8 cellular contexts compared by ENCODE assay signal in the genomic region with DNA sequence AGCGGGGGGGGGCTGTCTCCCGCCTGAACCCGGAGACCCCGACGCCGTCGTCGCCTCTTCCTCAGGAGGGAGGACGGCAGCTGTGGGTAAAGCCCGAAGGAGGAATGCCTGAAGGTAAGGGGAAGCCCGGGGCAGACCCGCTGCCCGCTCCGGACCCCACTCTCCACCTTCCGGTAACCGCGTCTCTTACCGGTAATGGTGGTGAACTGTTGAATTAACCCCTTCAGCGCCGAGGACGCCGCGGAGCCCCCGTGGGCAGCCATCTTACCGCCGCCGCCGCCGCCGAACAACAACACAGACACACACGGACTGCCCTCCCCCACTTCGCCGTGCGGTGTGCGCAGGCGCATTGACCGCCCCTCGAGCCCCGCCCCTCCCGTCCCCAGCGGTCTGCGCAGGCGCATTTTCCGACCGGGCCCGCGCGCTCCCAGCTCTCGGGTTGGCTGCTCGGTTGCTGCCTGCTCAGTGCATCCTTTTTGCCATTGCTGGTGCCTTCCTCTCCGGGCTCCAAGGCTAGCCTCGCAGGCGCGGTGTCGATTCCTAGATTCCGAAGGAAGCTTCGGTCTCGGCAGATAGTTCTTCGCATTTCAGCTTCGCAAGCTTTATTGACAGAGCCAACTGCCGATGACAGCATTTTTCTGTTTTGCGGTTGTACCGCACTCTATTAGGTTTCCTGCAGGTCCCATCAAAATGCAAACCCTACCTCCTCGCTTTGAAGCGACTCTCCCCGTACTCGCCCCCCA. TPM values are rescaled to one million over a fixed set of nuclear protein-coding genes. Genes with fewer than 3 reads are reported as not detected.
DNase-seq lines count a peak whose midpoint lies in the region; TF ChIP-seq lines count a peak whose summit lies in the region.

UBXN7 (minus strand) TSS at position 291 of the 743 bp plus-strand sequence; CDS start at position 263, 28 bp downstream.

- peak within 1 kb of the TSS; percentile 78 for H3K4me3 ChIP-seq in neuron (ENCODE audit: low read length)

- H3K27me3 ChIP-seq in neuron (ENCODE audit: insufficient read depth, low read length): no peaks in the 10 kb centered on the region

- peaks cover 5% of the 10 kb centered on the region for H3K4me1 ChIP-seq in neuron (ENCODE audit: insufficient read depth, low read length)

- no peaks in the 10 kb centered on the region for H3K9me3 ChIP-seq in neuron (ENCODE audit: low read length)

- in situ Hi-C loops in SK-MEL-5 (cut with HindIII; ENCODE audit: low pct_unique_long_range_greater_than_20kb, low sequenced_read_pairs): no loop called here

- DNase-seq in GF-D8 (lab: John Stamatoyannopoulos, UW) (peak; percentile 75), HEK293T (ENCODE audit: extremely low spot score) (peak; percentile 94), NAMALWA (ENCODE audit: low spot score) (peak; percentile 94), SK-MEL-5 (ENCODE audit: low read depth, low spot score) (peak; percentile 93), foreskin melanocyte (peak; percentile 89), stromal cell of bone marrow (ENCODE audit: low read depth) (peak; percentile 85)
- DNase-seq in activated naive CD4-positive, alpha-beta T cell treated with Interleukin-2 at 50 U/mL for 16 hours: peak; percentile 94

- H3K36me3 ChIP-seq in neuron (ENCODE audit: insufficient read depth, low read length): peaks cover 9% of the 10 kb centered on the region

- POLR2A ChIA-PET in HEK293T (lab: Yijun Ruan, JAX): interaction anchor here (0.6 to 1.3 kb wide), 9 partner anchors 9 to 145 kb away, joined by 3 to 8 read pairs (median 4); partner anchors contain the start of genes DYNLT2B and PCYT1A

- CTCF ChIA-PET in HEK293T (lab: Yijun Ruan, JAX): no interaction called here

- H2AFZ ChIP-seq in neuron (ENCODE audit: low read depth, low read length): peak within 1 kb of the TSS; percentile 86

TF ChIP-seq in HEK293T, 16 proteins besides CTCF, POLR2A, EP300 and RAD21:
- TF ChIP-seq TARDBP (IDR thresholded peaks at IDR 0.05): no peak
- no peak for TF ChIP-seq FOXM1 (IDR thresholded peaks at IDR 0.05; ENCODE audit: borderline replicate concordance)
- no peak for TF ChIP-seq ZNF384 (IDR thresholded peaks at IDR 0.05)
- no peak for TF ChIP-seq CTBP1 (IDR thresholded peaks at IDR 0.05; ENCODE audit: borderline replicate concordance)
- no peak for TF ChIP-seq LEF1 (IDR thresholded peaks at IDR 0.05; ENCODE audit: borderline replicate concordance)
- no peak for TF ChIP-seq ARNT (IDR thresholded peaks at IDR 0.05)
- no peak for TF ChIP-seq FOXA1 (IDR thresholded peaks at IDR 0.05)
- no peak for TF ChIP-seq SUZ12 (IDR thresholded peaks at IDR 0.05)
- TF ChIP-seq, protein P1, sequence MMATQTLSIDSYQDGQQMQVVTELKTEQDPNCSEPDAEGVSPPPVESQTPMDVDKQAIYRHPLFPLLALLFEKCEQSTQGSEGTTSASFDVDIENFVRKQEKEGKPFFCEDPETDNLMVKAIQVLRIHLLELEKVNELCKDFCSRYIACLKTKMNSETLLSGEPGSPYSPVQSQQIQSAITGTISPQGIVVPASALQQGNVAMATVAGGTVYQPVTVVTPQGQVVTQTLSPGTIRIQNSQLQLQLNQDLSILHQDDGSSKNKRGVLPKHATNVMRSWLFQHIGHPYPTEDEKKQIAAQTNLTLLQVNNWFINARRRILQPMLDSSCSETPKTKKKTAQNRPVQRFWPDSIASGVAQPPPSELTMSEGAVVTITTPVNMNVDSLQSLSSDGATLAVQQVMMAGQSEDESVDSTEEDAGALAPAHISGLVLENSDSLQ (IDR thresholded peaks at IDR 0.05): no peak
- TF ChIP-seq HDGF (IDR thresholded peaks at IDR 0.05; ENCODE audit: borderline replicate concordance): no peak
- TF ChIP-seq FOXK2 (IDR thresholded peaks at IDR 0.05): no peak
- TF ChIP-seq SP1 (IDR thresholded peaks at IDR 0.05): no peak
- no peak for TF ChIP-seq BHLHE40 (IDR thresholded peaks at IDR 0.05; ENCODE audit: borderline replicate concordance)
- no peak for TF ChIP-seq NFRKB (IDR thresholded peaks at IDR 0.05)

RNA-seq across cellular contexts. Expression of gene UBXN7, which starts in this region (rescaled TPM):
- 10.0 and 13.3 TPM in 2 replicates for total RNA-seq in SK-MEL-5 (2014; rRNA removed; shearing (Covaris generic))
- 10.8 and 14.4 TPM in 2 replicates for polyA plus RNA-seq in SK-MEL-5 (2015; cell fraction: cytosol; rRNA removed)
- polyA plus RNA-seq in SK-MEL-5 (2015; cell fraction: nucleus; rRNA removed): 5.4 and 7.9 TPM in 2 replicates

Comparison
In these comparisons a context has a peak if more than half of its experiments do, and no peak if none do; other contexts are left out.
1. Peak in every context shown above with its lines: DNase-seq and H3K4me3 ChIP-seq.